8 cellular contexts compared by ENCODE assay signal in the genomic region with DNA sequence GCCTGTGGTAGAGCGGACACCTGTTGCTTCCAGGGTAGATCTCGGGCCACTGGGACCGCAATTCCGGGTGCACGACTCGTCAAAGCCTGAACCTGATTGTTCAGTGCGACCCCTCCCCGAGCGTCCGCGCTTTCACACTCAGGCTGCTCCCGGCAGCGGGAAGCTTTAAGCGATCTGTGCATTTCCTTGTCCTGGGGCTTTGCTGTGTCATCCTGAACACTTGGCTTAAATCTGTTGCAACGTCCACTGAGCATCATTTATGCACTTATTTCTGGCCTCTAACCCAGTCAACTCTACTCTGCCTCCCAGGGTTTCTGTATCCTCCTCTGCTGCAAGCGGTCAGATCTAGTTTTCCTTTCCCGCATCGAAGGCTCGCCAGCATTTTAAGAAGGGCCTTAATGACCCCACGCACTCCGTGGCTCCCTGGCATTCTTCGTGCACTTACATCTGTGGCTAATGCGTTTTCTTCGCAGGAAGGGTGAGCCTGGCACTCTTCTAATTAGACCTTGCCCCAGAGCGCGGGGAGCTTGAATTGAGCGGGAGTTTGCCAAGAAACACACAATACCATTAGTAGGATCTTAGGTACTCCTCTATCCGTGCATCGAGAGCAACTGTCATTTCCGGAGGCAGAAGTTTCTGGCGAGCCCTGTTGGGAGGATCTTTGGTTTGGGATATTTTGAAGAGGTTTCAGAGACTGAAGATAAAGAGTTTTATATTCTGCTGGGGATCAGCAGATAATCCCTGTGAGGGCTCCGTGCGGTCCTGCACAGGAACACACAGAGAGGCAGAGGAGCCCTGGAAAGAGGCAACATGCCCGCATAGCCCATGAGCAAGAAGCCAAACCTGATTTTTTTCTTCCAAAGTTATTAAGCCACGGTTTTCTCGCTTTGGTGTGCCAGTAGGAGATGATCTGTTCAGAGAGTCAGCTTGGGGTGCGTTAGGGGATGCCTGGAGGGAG. TPM values are rescaled to one million over a fixed set of nuclear protein-coding genes. Genes with fewer than 3 reads are reported as not detected.
DNase-seq lines count a peak whose midpoint lies in the region; ATAC-seq, FAIRE-seq and TF ChIP-seq lines count a peak whose summit lies in the region.

No MANE protein-coding gene starts in this region.

- H3K4me3 ChIP-seq in bronchial epithelial cell (ENCODE audit: low read depth, low read length) (peak overlapping the region; percentile 40), HepG2 (replicated peaks in 1 of 3; ENCODE audit: insufficient read depth in 1 of 3, low read depth in 2 of 3, low read length in 3 of 3) (no peak overlapping the region), testis (peak overlapping the region; percentile 59 to 75)

- no peaks in the 10 kb centered on the region for H3K36me3 ChIP-seq in bronchial epithelial cell (ENCODE audit: control insufficient read depth, insufficient read depth, low read length)
- H3K36me3 ChIP-seq in HepG2 (replicated peaks in 1 of 2; ENCODE audit: control insufficient read depth in 1 of 2, insufficient read depth in 2 of 2, low read length in 2 of 2): no peaks in the 10 kb centered on the region
- H3K36me3 ChIP-seq in testis (ENCODE audit: low read depth, missing control alignments): no peaks in the 10 kb centered on the region

- no peaks in the 10 kb centered on the region for H4K20me1 ChIP-seq in HepG2 (ENCODE audit: insufficient read depth, low read length)

- H3K4me1 ChIP-seq in HepG2 (ENCODE audit: insufficient read depth, low read length): no peaks in the 10 kb centered on the region
- no peaks in the 10 kb centered on the region for H3K4me1 ChIP-seq in testis

- ATAC-seq in HepG2: peak; percentile 28

- no peak overlapping the region for H3K9ac ChIP-seq in HepG2 (ENCODE audit: insufficient read depth, low read depth, low read length)

- no peak for TF ChIP-seq RAD21 in HepG2 (CRISPR knock-in tag; IDR thresholded peaks at IDR 0.05)

- FAIRE-seq in bronchial epithelial cell (lab: Jason Lieb, UNC) (no peak), HepG2 (lab: Jason Lieb, UNC) (no peak), D721Med (lab: Jason Lieb, UNC) (no peak)

- DNase-seq in Ammon's horn (ENCODE audit: low spot score) (peak; percentile 8), HPDE6-E6E7 (ENCODE audit: extremely low spot score) (peak; percentile 4), bronchial epithelial cell (ENCODE audit: low read depth) (peak; percentile 33), HepG2 (ENCODE audit: low spot score) (no peak), testis (no peak), posterior vena cava (ENCODE audit: low spot score) (no peak), D721Med (ENCODE audit: insufficient read length, low spot score) (no peak), germinal center (ENCODE audit: low spot score) (no peak)

- H3K9me3 ChIP-seq in HepG2 (ENCODE audit: low read length) (no peaks in the 10 kb centered on the region), testis (no peaks in the 10 kb centered on the region)

- no peak overlapping the region for H2AFZ ChIP-seq in HepG2 (ENCODE audit: low read length)

- peaks cover 13% of the 10 kb centered on the region for H3K27me3 ChIP-seq in bronchial epithelial cell (ENCODE audit: control insufficient read depth, insufficient read depth, low read length)
- H3K27me3 ChIP-seq in HepG2 (ENCODE audit: control insufficient read depth in 1 of 2, insufficient read depth in 2 of 2, low read length in 2 of 2): peaks cover 0 to 25% of the 10 kb centered on the region in 2 experiments
- H3K27me3 ChIP-seq in testis: no peaks in the 10 kb centered on the region

- intact Hi-C loops in HepG2 (cut with micrococcal nuclease; ENCODE audit: unreplicated experiment): no loop called here
- intact Hi-C loops in testis (cut with DNase I; ENCODE audit: low total_unique reads): no loop called here
- intact Hi-C loops in posterior vena cava (cut with DNase I): loop anchor here in 1 of 2 donors (10.0 kb wide), 1 partner anchor 204 kb away; no protein-coding TSS in a partner anchor

- TF ChIP-seq CTCF in bronchial epithelial cell (IDR thresholded peaks at IDR 0.05; ENCODE audit: insufficient read depth, low read length, severe bottlenecking) (no peak), HepG2 (CRISPR knock-in tag; IDR thresholded peaks at IDR 0.05) (no peak), testis (IDR thresholded peaks at IDR 0.05) (no peak), D721Med (IDR thresholded peaks at IDR 0.05; ENCODE audit: insufficient read depth, missing control alignments) (no peak)

- H3K79me2 ChIP-seq in HepG2 (ENCODE audit: insufficient read depth, low read length): no peaks in the 10 kb centered on the region

- WGBS in HepG2 (ENCODE audit: low lambda C conversion rate): 31% methylated on average over 23 of the region's 37 CpGs
- WGBS in testis, 2 donors: 10 to 12% methylated on average over 24 to 37 of the region's 37 CpGs

- BruUV-seq in HepG2 (replicated peaks; lab: Mats Ljungman, UMichigan): no TSS peak

- no peak overlapping the region for H3K4me2 ChIP-seq in HepG2 (ENCODE audit: low read depth, low read length)

- in situ Hi-C loops in HepG2 (cut with HindIII; ENCODE audit: extremely low pct_ligation_motif_present, low pct_unique_long_range_greater_than_20kb): no loop called here

- H3K27ac ChIP-seq in HepG2 (ENCODE audit: extremely low read length, insufficient read depth, low read length): no peak overlapping the region
- H3K27ac ChIP-seq in testis: no peak overlapping the region

- CTCF ChIA-PET in HepG2 (lab: Yijun Ruan, JAX; ENCODE audit: low intra/inter-chr PET ratio, low total read pairs): no interaction called here

- no peak for TF ChIP-seq EP300 in HepG2 (IDR thresholded peaks at IDR 0.05; ENCODE audit: low read depth in 2 of 2, low read length in 2 of 2)
- no peak for TF ChIP-seq EP300 in HepG2 (CRISPR knock-in tag; IDR thresholded peaks at IDR 0.05; ENCODE audit: borderline replicate concordance)

- TF ChIP-seq POLR2A in HepG2 (IDR thresholded peaks at IDR 0.05; ENCODE audit: insufficient read depth in 1 of 2, low read depth in 2 of 2, low read length in 2 of 2): no peak
- no peak for TF ChIP-seq POLR2A in testis (IDR thresholded peaks at IDR 0.05)

- POLR2A ChIA-PET in HepG2 (lab: Yijun Ruan, JAX): no interaction called here

TF ChIP-seq in HepG2, 621 proteins besides CTCF, POLR2A, EP300 and RAD21:
- TF ChIP-seq PITX1 (CRISPR knock-in tag; IDR thresholded peaks at IDR 0.05) (no peak), PCBP1 (IDR thresholded peaks at IDR 0.05; ENCODE audit: borderline replicate concordance, low read depth, low read length) (no peak), ZNF275 (CRISPR knock-in tag; IDR thresholded peaks at IDR 0.05; ENCODE audit: borderline replicate concordance) (no peak), MTA3 (CRISPR knock-in tag; IDR thresholded peaks at IDR 0.05) (no peak), ZNF276 (CRISPR knock-in tag; IDR thresholded peaks at IDR 0.05; ENCODE audit: low read depth) (no peak)
TF ChIP-seq in HepG2: peak in this region for 0.

RNA-seq across cellular contexts. Expression of gene DDIT4L, which starts 0.7 kb away (rescaled TPM):
- total RNA-seq in bronchial epithelial cell (0.26 TPM in 2 replicates), HepG2 (2016; rRNA removed; fragmentation: Illumina TruSeq; extraction: Trizol) (not detected in 2 replicates), testis (1 to 10 TPM; 1.5 to 1.8 TPM), posterior vena cava (1 to 10 TPM; 4.4 to 9.8 TPM)
- not detected in 2 replicates for total RNA-seq in HepG2 (2016; cell fraction: cytosol; rRNA removed; fragmentation: Illumina TruSeq; extraction: Trizol; ENCODE audit: low read depth)
- not detected in 2 replicates for total RNA-seq in HepG2 (2016; cell fraction: insoluble cytoplasmic fraction; rRNA removed; fragmentation: Illumina TruSeq; extraction: Trizol)
- total RNA-seq in HepG2 (2016; cell fraction: membrane; rRNA removed; fragmentation: Illumina TruSeq; extraction: Trizol): not detected in 2 replicates
- not detected in 2 replicates for total RNA-seq in HepG2 (2016; cell fraction: nucleus; rRNA removed; fragmentation: Illumina TruSeq; extraction: Trizol)
- polyA plus RNA-seq in HepG2 (2011; rRNA removed) (not detected in 2 replicates), testis (ENCODE audit: insufficient read depth, low read depth, low replicate concordance) (5.5 TPM)
- not detected in 2 replicates for polyA plus RNA-seq in HepG2 (2011; cell fraction: cytosol; rRNA removed)
- polyA plus RNA-seq in HepG2 (2011; cell fraction: nucleus; rRNA removed): not detected in 2 replicates
- not detected in 2 replicates for polyA plus RNA-seq in HepG2 (2012)
- polyA plus RNA-seq in HepG2 (2016; cell fraction: cytosol; fragmentation: Illumina TruSeq; extraction: Trizol; ENCODE audit: low read depth): not detected in 2 replicates
- polyA plus RNA-seq in HepG2 (2016; cell fraction: insoluble cytoplasmic fraction; fragmentation: Illumina TruSeq; extraction: Trizol; ENCODE audit: low read depth): not detected in 2 replicates
- polyA plus RNA-seq in HepG2 (2016; cell fraction: membrane; fragmentation: Illumina TruSeq; extraction: Trizol; ENCODE audit: low read depth): not detected in 2 replicates
- polyA plus RNA-seq in HepG2 (2016; cell fraction: nucleus; fragmentation: Illumina TruSeq; extraction: Trizol; ENCODE audit: insufficient read depth, low read depth): not detected in 2 replicates
- polyA minus RNA-seq in HepG2 (2011; rRNA and poly(A)+ RNA removed; ENCODE audit: low replicate concordance): not detected in 2 replicates
- polyA minus RNA-seq in HepG2 (2011; cell fraction: cytosol; rRNA and poly(A)+ RNA removed): not detected in 2 replicates
- polyA minus RNA-seq in HepG2 (2011; cell fraction: nucleus; rRNA and poly(A)+ RNA removed): not detected in 2 replicates

Comparison
In these comparisons a context has a peak if more than half of its experiments do, and no peak if none do; other contexts are left out.
1. DNase-seq: peak in Ammon's horn (single experiment), HPDE6-E6E7 (single experiment) and bronchial epithelial cell (single experiment); none in HepG2 (single experiment), testis (single experiment), posterior vena cava (single experiment), D721Med (single experiment) and germinal center (single experiment).
2. H3K4me3 ChIP-seq: peak in bronchial epithelial cell (single experiment) and testis (2 of 2); none in HepG2 (0 of 3).